11 cellular contexts compared by ENCODE assay signal in genomic region chr6:150037526-150038201, GRCh38. TPM values are rescaled to one million over a fixed set of nuclear protein-coding genes. Genes with fewer than 3 reads are reported as not detected.
DNase-seq lines count a peak whose midpoint lies in the region; ATAC-seq, FAIRE-seq and TF ChIP-seq lines count a peak whose summit lies in the region.
"Had no signal": no experiment of that assay in that cellular context is flagged by ENCODE, and none has a peak within 500 bp of the region (broad histone marks: within the 10 kb centered on the region; RNA-seq: fewer than 3 reads in every experiment).

No MANE protein-coding gene starts in this region.

- peak; percentile 60 for DNase-seq in activated CD8-positive, alpha-beta memory T cell treated with anti-CD3 and anti-CD28 coated beads for 24 hours
- DNase-seq in activated CD8-positive, alpha-beta memory T cell treated with anti-CD3 and anti-CD28 coated beads, Interleukin-2, amount 10 ng/mL, durations not matched to agents 7 days and 5 days: no peak
- no peak for DNase-seq in colonic mucosa
- DNase-seq in mesothelial cell of epicardium (ENCODE audit: low spot score in 2 of 2, unreplicated experiment in 2 of 2): no peak
- no peak for DNase-seq in D721Med (ENCODE audit: insufficient read length, low spot score)
- DNase-seq in inferior parietal cortex (ENCODE audit: extremely low spot score): no peak
- no peak for DNase-seq in left colon
- DNase-seq: GOT3, left cardiac atrium had no signal

- no peaks in the 10 kb centered on the region for H3K9me3 ChIP-seq in colonic mucosa
- no peaks in the 10 kb centered on the region for H3K9me3 ChIP-seq in stomach smooth muscle (ENCODE audit: control insufficient read depth in 2 of 2, low read length in 2 of 2)

- H3K4me1 ChIP-seq in colonic mucosa (peaks cover 7% of the 10 kb centered on the region), stomach smooth muscle (ENCODE audit: control insufficient read depth, insufficient read depth, low read length) (peaks cover 13% of the 10 kb centered on the region)

- H3K27me3 ChIP-seq in colonic mucosa (peaks cover 52% of the 10 kb centered on the region), stomach smooth muscle (ENCODE audit: control insufficient read depth in 1 of 2, insufficient read depth in 2 of 2, low read length in 2 of 2) (peaks cover 43 to 52% of the 10 kb centered on the region in 2 donors)

- H3K27ac ChIP-seq in colonic mucosa: no peak overlapping the region
- no peak overlapping the region for H3K27ac ChIP-seq in stomach smooth muscle (ENCODE audit: low read length)

- TF ChIP-seq CTCF in colonic mucosa (IDR thresholded peaks at IDR 0.05) (no peak), mesothelial cell of epicardium (IDR thresholded peaks at IDR 0.05; ENCODE audit: unreplicated experiment) (no peak), D721Med (IDR thresholded peaks at IDR 0.05; ENCODE audit: insufficient read depth, missing control alignments) (no peak)

- CTCF ChIA-PET in activated CD8-positive, alpha-beta memory T cell treated with anti-CD3 and anti-CD28 coated beads, Interleukin-2, amount 10 ng/mL, durations not matched to agents 7 days and 5 days (lab: Charles Lee): no interaction called here

- peaks cover 87% of the 10 kb centered on the region for H3K27me3 Mint-ChIP-seq in activated CD8-positive, alpha-beta memory T cell treated with anti-CD3 and anti-CD28 coated beads, Interleukin-2, amount 10 ng/mL, durations not matched to agents 7 days and 5 days
- peaks cover 100% of the 10 kb centered on the region for H3K27me3 Mint-ChIP-seq in mesothelial cell of epicardium (ENCODE audit: low read depth)

- no peak for FAIRE-seq in D721Med (lab: Jason Lieb, UNC)
- FAIRE-seq: GM12891 had no signal

- intact Hi-C loops in colonic mucosa (cut with DNase I): no loop called here
- intact Hi-C loops in left colon (cut with DNase I, micrococcal nuclease): loop anchor here in 1 of 2 donors (10.0 kb wide), 1 partner anchor 203 kb away; no protein-coding TSS in a partner anchor

- peaks cover 11% of the 10 kb centered on the region for H3K4me1 Mint-ChIP-seq in activated CD8-positive, alpha-beta memory T cell treated with anti-CD3 and anti-CD28 coated beads, Interleukin-2, amount 10 ng/mL, durations not matched to agents 7 days and 5 days
- peaks cover 8% of the 10 kb centered on the region for H3K4me1 Mint-ChIP-seq in mesothelial cell of epicardium

- H3K9me3 Mint-ChIP-seq in activated CD8-positive, alpha-beta memory T cell treated with anti-CD3 and anti-CD28 coated beads, Interleukin-2, amount 10 ng/mL, durations not matched to agents 7 days and 5 days (ENCODE audit: low read depth): no peaks in the 10 kb centered on the region
- peaks cover 10% of the 10 kb centered on the region for H3K9me3 Mint-ChIP-seq in mesothelial cell of epicardium

- H3K36me3 ChIP-seq in colonic mucosa (no peaks in the 10 kb centered on the region), stomach smooth muscle (ENCODE audit: control insufficient read depth in 2 of 2, insufficient read depth in 2 of 2, low read length in 2 of 2) (no peaks in the 10 kb centered on the region)

- H3K36me3 Mint-ChIP-seq in activated CD8-positive, alpha-beta memory T cell treated with anti-CD3 and anti-CD28 coated beads, Interleukin-2, amount 10 ng/mL, durations not matched to agents 7 days and 5 days: no peaks in the 10 kb centered on the region
- H3K36me3 Mint-ChIP-seq in mesothelial cell of epicardium: no peaks in the 10 kb centered on the region

- H3K4me3 ChIP-seq in colonic mucosa (peak overlapping the region; percentile 2), stomach smooth muscle (ENCODE audit: low read length in 2 of 2) (peak overlapping the region; percentile 58 to 59)

- ATAC-seq in activated CD8-positive, alpha-beta memory T cell treated with anti-CD3 and anti-CD28 coated beads, Interleukin-2, amount 10 ng/mL, durations not matched to agents 7 days and 5 days: no peak
- no peak for ATAC-seq in left colon

- no peak overlapping the region for H3K4me3 Mint-ChIP-seq in activated CD8-positive, alpha-beta memory T cell treated with anti-CD3 and anti-CD28 coated beads, Interleukin-2, amount 10 ng/mL, durations not matched to agents 7 days and 5 days
- H3K4me3 Mint-ChIP-seq in mesothelial cell of epicardium: peak overlapping the region; percentile 40

- no peak overlapping the region for H3K9ac ChIP-seq in colonic mucosa (ENCODE audit: low read depth in 2 of 2, low read length in 2 of 2)
- no peak overlapping the region for H3K9ac ChIP-seq in stomach smooth muscle (ENCODE audit: low read length in 2 of 2)

- H3K27ac Mint-ChIP-seq in activated CD8-positive, alpha-beta memory T cell treated with anti-CD3 and anti-CD28 coated beads, Interleukin-2, amount 10 ng/mL, durations not matched to agents 7 days and 5 days: no peak overlapping the region
- no peak overlapping the region for H3K27ac Mint-ChIP-seq in mesothelial cell of epicardium

RNA-seq across cellular contexts. Expression of gene RAET1L, which starts 12.3 kb away (rescaled TPM):
- not detected for total RNA-seq in activated CD8-positive, alpha-beta memory T cell treated with anti-CD3 and anti-CD28 coated beads, Interleukin-2, amount 10 ng/mL, durations not matched to agents 7 days and 5 days
- total RNA-seq in colonic mucosa (1 to 10 TPM in 1 of 2 donors, under 1 TPM in 1; 0.24 to 3.2 TPM), mesothelial cell of epicardium (not detected in 3 replicates), left colon (not detected)
- total RNA-seq: left cardiac atrium had no signal

RNA-seq across cellular contexts. Expression of gene ULBP3, which starts 31.3 kb away (rescaled TPM):
- 1 to 10 TPM; 1.4 to 2.1 TPM for total RNA-seq in activated CD8-positive, alpha-beta memory T cell treated with anti-CD3 and anti-CD28 coated beads, Interleukin-2, amount 10 ng/mL, durations not matched to agents 7 days and 5 days
- total RNA-seq in colonic mucosa (1 to 10 TPM; 1.8 to 1.9 TPM), mesothelial cell of epicardium (4.3 to 6.4 TPM (median 5.4 TPM) in 3 replicates), left colon (1 to 10 TPM; 1.2 to 1.5 TPM)
